ENCODE assay signal across 8 cellular contexts in the genomic region with DNA sequence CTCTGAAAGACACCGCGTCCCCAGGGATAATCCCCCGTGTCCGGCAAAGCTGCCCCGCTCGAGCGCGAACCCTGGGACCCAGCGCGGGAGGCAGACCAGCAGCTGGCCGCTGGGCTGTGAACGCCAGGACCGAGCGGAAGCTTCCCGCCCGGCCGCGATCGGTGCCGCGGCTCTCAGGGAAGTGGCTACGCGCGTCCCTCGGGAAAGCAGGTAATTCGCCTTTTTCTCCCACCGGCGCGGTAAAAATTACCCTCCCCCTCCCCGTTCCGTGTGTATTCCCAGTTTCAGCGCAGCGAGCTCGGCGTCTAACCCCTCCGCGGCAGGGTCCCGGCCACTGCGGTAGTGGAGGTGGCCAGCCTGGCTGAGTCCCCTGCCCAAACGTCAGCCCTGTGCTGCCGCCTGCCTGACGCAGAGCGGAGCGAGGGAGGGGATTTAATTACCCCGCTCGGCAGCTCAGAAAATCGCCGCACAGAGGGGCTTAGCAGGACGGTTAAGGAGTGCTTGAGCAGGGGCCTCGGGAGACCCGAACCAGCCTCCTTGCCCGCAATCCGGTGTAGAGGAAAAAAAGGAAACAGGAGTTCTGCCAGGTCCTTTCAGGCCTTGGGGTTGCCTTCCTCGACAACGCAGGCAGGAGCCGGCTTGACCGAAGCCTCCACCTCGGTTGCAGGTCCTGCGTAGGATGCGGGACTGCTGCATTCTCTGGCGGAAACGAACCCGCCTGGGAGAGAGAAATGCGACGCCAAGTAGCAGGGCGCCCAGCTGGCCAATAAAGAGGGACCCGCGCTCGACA. TPM values are rescaled to one million over a fixed set of nuclear protein-coding genes. Genes with fewer than 3 reads are reported as not detected.
DNase-seq lines count a peak whose midpoint lies in the region; ATAC-seq and TF ChIP-seq lines count a peak whose summit lies in the region.

No MANE protein-coding gene starts in this region.

- no peaks in the 10 kb centered on the region for H3K36me3 ChIP-seq in left lung
- no peaks in the 10 kb centered on the region for H3K36me3 ChIP-seq in testis (ENCODE audit: low read depth, missing control alignments)

- in situ Hi-C loops in T47D (cut with HindIII; ENCODE audit: low pct_unique_long_range_greater_than_20kb, low sequenced_read_pairs): no loop called here

- TF ChIP-seq CTCF in left lung (IDR thresholded peaks at IDR 0.05): no peak
- TF ChIP-seq CTCF in testis (IDR thresholded peaks at IDR 0.05): no peak

- intact Hi-C loops in left lung (cut with DNase I) (loop anchor here in 1 of 2 donors (10.0 kb wide), 1 partner anchor 315 kb away; no protein-coding TSS in a partner anchor), testis (cut with DNase I; ENCODE audit: low total_unique reads) (loop anchor here (10.0 kb wide), 1 partner anchor 415 kb away; no protein-coding TSS in a partner anchor)

- H3K4me3 ChIP-seq in left lung (peak overlapping the region; percentile 41 to 59), testis (peak overlapping the region; percentile 41 to 60)

- peak; percentile 84 for DNase-seq in DMS 273 (lab: John Stamatoyannopoulos, UW; ENCODE audit: unreplicated experiment)
- no peak for DNase-seq in DMS 273 treated with DMSO at 0.1 percent for 48 hours (lab: John Stamatoyannopoulos, UW)
- DNase-seq in NCI-H2029 treated with DMSO at 0.1 percent for 48 hours (lab: John Stamatoyannopoulos, UW): peak; percentile 11
- peak; percentile 57 to 80 for DNase-seq in T47D (ENCODE audit: low read depth in 1 of 2, low spot score in 1 of 2)
- DNase-seq in left lung: peak in 1 of 2 donors; percentile 82
- no peak for DNase-seq in testis
- DNase-seq in stimulated activated CD4-positive, alpha-beta T cell treated with anti-CD3 and anti-CD28 coated beads, Interleukin-4, amount 100 ng/mL, for 24 hours: no peak
- no peak for DNase-seq in NCI-H1436 treated with DMSO at 0.1 percent for 48 hours (lab: John Stamatoyannopoulos, UW)

- H3K9me3 ChIP-seq in left lung: no peaks in the 10 kb centered on the region
- H3K9me3 ChIP-seq in testis: no peaks in the 10 kb centered on the region

- TF ChIP-seq POLR2A in testis (IDR thresholded peaks at IDR 0.05): no peak

- WGBS in testis, 2 donors: 3 to 6% methylated on average over 33 to 62 of the region's 69 CpGs

- H3K27ac ChIP-seq in left lung: peak overlapping the region; percentile 79 to 83
- peak overlapping the region in 1 of 2 donors; percentile 45 for H3K27ac ChIP-seq in testis

- H3K4me1 ChIP-seq in left lung (peaks cover 34 to 63% of the 10 kb centered on the region in 2 donors), testis (peaks cover 30% of the 10 kb centered on the region)

- H3K27me3 ChIP-seq in left lung (peaks cover 93 to 100% of the 10 kb centered on the region in 2 donors), testis (no peaks in the 10 kb centered on the region)

- ATAC-seq in left lung: peak; percentile 8

RNA-seq across cellular contexts. Expression of gene GATA2, which starts 2.9 kb away (rescaled TPM):
- total RNA-seq in left lung (10 to 100 TPM; 16.5 to 43.0 TPM), testis (10 to 100 TPM; 11.9 to 13.5 TPM)
- polyA plus RNA-seq in testis (ENCODE audit: insufficient read depth, low read depth, low replicate concordance): 6.6 TPM

RNA-seq across cellular contexts. Expression of gene DNAJB8, which starts 23.4 kb away (rescaled TPM):
- not detected for total RNA-seq in left lung
- 10 to 100 TPM; 18.3 to 46.0 TPM for total RNA-seq in testis
- polyA plus RNA-seq in testis (ENCODE audit: insufficient read depth, low read depth, low replicate concordance): 75.0 TPM

Comparison
In these comparisons a context has a peak if more than half of its experiments do, and no peak if none do; other contexts are left out.
1. DNase-seq: peak in DMS 273 (single experiment), NCI-H2029 treated with DMSO at 0.1 percent for 48 hours (single experiment) and T47D (2 of 2); none in DMS 273 treated with DMSO at 0.1 percent for 48 hours (single experiment), testis (single experiment), stimulated activated CD4-positive, alpha-beta T cell treated with anti-CD3 and anti-CD28 coated beads, Interleukin-4, amount 100 ng/mL, for 24 hours (single experiment) and NCI-H1436 treated with DMSO at 0.1 percent for 48 hours (single experiment).
2. RNA of gene DNAJB8, which starts 23.4 kb away (total RNA-seq): 18.3 to 46.0 TPM in testis; not detected in left lung; every median in the first group is over 10 times any median in the second.